Comparison of ENCODE assay signal across 8 cellular contexts in genomic region chr12:751192-751827, GRCh38. TPM values are rescaled to one million over a fixed set of nuclear protein-coding genes. Genes with fewer than 3 reads are reported as not detected.
A peak's percentile ranks its signal among the peaks of the same experiment; 100 is the strongest.
DNase-seq lines count a peak whose midpoint lies in the region; ATAC-seq and TF ChIP-seq lines count a peak whose summit lies in the region.

No MANE protein-coding gene starts in this region.

- WGBS in prostate gland: under 1% methylated on average over 36 of the region's 36 CpGs
- WGBS in urinary bladder: under 1% methylated on average over 36 of the region's 36 CpGs

- TF ChIP-seq POLR2A in prostate gland (IDR thresholded peaks at IDR 0.05): peak; percentile 54

- no peaks in the 10 kb centered on the region for H3K36me3 ChIP-seq in right atrium auricular region
- H3K36me3 ChIP-seq in prostate gland: no peaks in the 10 kb centered on the region
- H3K36me3 ChIP-seq in urinary bladder (ENCODE audit: insufficient read depth): no peaks in the 10 kb centered on the region

- DNase-seq in NCI-H1436 (lab: John Stamatoyannopoulos, UW) (peak; percentile 94), T follicular helper cell (ENCODE audit: low read depth) (peak; percentile 62), amygdala (lab: John Stamatoyannopoulos, UW) (peak in 55 of 56 donors; percentile 37 to 95 (median 86)), right atrium auricular region (ENCODE audit: low spot score) (peak; percentile 96), prostate gland (ENCODE audit: low spot score) (peak; percentile 85)

- TF ChIP-seq CTCF in GM12874 (IDR thresholded peaks at IDR 0.05; ENCODE audit: insufficient read depth, low read depth, low read length): peak; percentile 73
- peak; percentile 60 to 80 for TF ChIP-seq CTCF in right atrium auricular region (IDR thresholded peaks at IDR 0.05)
- TF ChIP-seq CTCF in prostate gland (IDR thresholded peaks at IDR 0.05): peak; percentile 38 to 76 (median 74)

- H3K4me3 ChIP-seq in right atrium auricular region (peak overlapping the region; percentile 87 to 88), prostate gland (peak overlapping the region; percentile 92 to 96), urinary bladder (ENCODE audit: low read depth, low read length) (peak overlapping the region; percentile 19)

- ATAC-seq in HG02759 (IDR thresholded peaks at IDR 0.05; ENCODE audit: unreplicated experiment): peak; percentile 46

- peak overlapping the region; percentile 99 for H3K27ac ChIP-seq in right atrium auricular region
- H3K27ac ChIP-seq in prostate gland: peak overlapping the region; percentile 99
- H3K27ac ChIP-seq in urinary bladder (ENCODE audit: low read depth): peak overlapping the region; percentile 54

- H3K27me3 ChIP-seq in right atrium auricular region: no peaks in the 10 kb centered on the region
- no peaks in the 10 kb centered on the region for H3K27me3 ChIP-seq in prostate gland (replicated peaks; ENCODE audit: insufficient read depth)

- H3K4me1 ChIP-seq in right atrium auricular region: peaks cover 0 to 18% of the 10 kb centered on the region in 2 donors
- H3K4me1 ChIP-seq in prostate gland (replicated peaks): peaks cover 11% of the 10 kb centered on the region
- no peaks in the 10 kb centered on the region for H3K4me1 ChIP-seq in urinary bladder (ENCODE audit: insufficient read depth)

- H3K9me3 ChIP-seq in right atrium auricular region (no peaks in the 10 kb centered on the region), prostate gland (no peaks in the 10 kb centered on the region)

- intact Hi-C loops in prostate gland (cut with DNase I): loop anchor here (5.0 kb wide), 2 partner anchors 61 to 109 kb away; no protein-coding TSS in a partner anchor

RNA-seq across cellular contexts. Expression of gene WNK1, which starts 1.1 kb away (rescaled TPM):
- total RNA-seq in right atrium auricular region: 100 to 1,000 TPM; 195 to 215 TPM
- 100 to 1,000 TPM in 1 of 2 donors, 10 to 100 TPM in 1; 82.7 to 223 TPM for total RNA-seq in prostate gland
- total RNA-seq in urinary bladder: 155 TPM
- 71.0 TPM for polyA plus RNA-seq in urinary bladder

Comparison
In these comparisons a context has a peak if more than half of its experiments do, and no peak if none do; other contexts are left out.
1. Peak in every context shown above with its lines: DNase-seq, ATAC-seq, H3K4me3 ChIP-seq and H3K27ac ChIP-seq.
2. H3K4me3 ChIP-seq: peak in every context shown above with its lines; median percentile 94 in prostate gland; 88 in right atrium auricular region; 19 in urinary bladder.